14 cellular contexts compared by ENCODE assay signal in genomic region chr10:7388602-7389001, GRCh38. TPM values are rescaled to one million over a fixed set of nuclear protein-coding genes. Genes with fewer than 3 reads are reported as not detected.
DNase-seq lines count a peak whose midpoint lies in the region; ATAC-seq and TF ChIP-seq lines count a peak whose summit lies in the region.
"Had no signal": no experiment of that assay in that cellular context is flagged by ENCODE, and none has a peak within 500 bp of the region (broad histone marks: within the 10 kb centered on the region; RNA-seq: fewer than 3 reads in every experiment).

No MANE protein-coding gene starts in this region.

- H3K9me3 Mint-ChIP-seq in T-helper 1 cell treated with Interleukin-12 subunit alpha and Interleukin-12 subunit beta and Interleukin-4 antibody, amounts not matched to agents 30 μg/mL and 1 μg/mL, for 36 hours = no peaks in the 10 kb centered on the region
- H3K9me3 Mint-ChIP-seq in activated naive CD4-positive, alpha-beta T cell treated with anti-CD3 and anti-CD28 coated beads, Interleukin-2, amount 50 U/mL, for 72 hours = no peaks in the 10 kb centered on the region
- no peaks in the 10 kb centered on the region for H3K9me3 Mint-ChIP-seq in stimulated activated effector memory CD8-positive, alpha-beta T cell treated with anti-CD3 and anti-CD28 coated beads, Interleukin-12 subunit alpha, Interleukin-12 subunit beta, amount 100 ng/mL, for 72 hours
- H3K9me3 Mint-ChIP-seq: endodermal cell had no signal

- DNase-seq in activated naive CD4-positive, alpha-beta T cell treated with Interleukin-2 at 50 U/mL for 16 hours = peak; percentile 21
- no peak for DNase-seq in activated naive CD4-positive, alpha-beta T cell treated with anti-CD3 and anti-CD28 coated beads, Interleukin-2, amount 50 U/mL, for 16 hours
- DNase-seq in activated naive CD4-positive, alpha-beta T cell treated with anti-CD3 and anti-CD28 coated beads, Interleukin-2, amount 50 U/mL, for 72 hours (ENCODE audit: low spot score in 2 of 2) = peak in 1 of 2 donors; percentile 22
- DNase-seq in stimulated activated effector memory CD8-positive, alpha-beta T cell treated with anti-CD3 and anti-CD28 coated beads, Interleukin-12 subunit alpha, Interleukin-12 subunit beta, amount 100 ng/mL, for 72 hours (ENCODE audit: low spot score in 2 of 2) = peak in 1 of 2 donors; percentile 58
- no peak for DNase-seq in NCI-H2107 (lab: John Stamatoyannopoulos, UW)
- no peak for DNase-seq in erythroblast (lab: John Stamatoyannopoulos, UW)
- DNase-seq in NCI-H2081 (lab: John Stamatoyannopoulos, UW) = no peak
- DNase-seq: endodermal cell, HFFc6, NCI-H187, NCI-H748 treated with DMSO at 0.1 percent for 48 hours, T1000, thyroid gland had no signal

- H3K27ac Mint-ChIP-seq in T-helper 1 cell treated with Interleukin-12 subunit alpha and Interleukin-12 subunit beta and Interleukin-4 antibody, amounts not matched to agents 30 μg/mL and 1 μg/mL, for 36 hours = peak overlapping the region; percentile 92
- H3K27ac Mint-ChIP-seq in activated naive CD4-positive, alpha-beta T cell treated with anti-CD3 and anti-CD28 coated beads, Interleukin-2, amount 50 U/mL, for 72 hours = peak overlapping the region; percentile 71 to 91
- peak overlapping the region; percentile 79 for H3K27ac Mint-ChIP-seq in stimulated activated effector memory CD8-positive, alpha-beta T cell treated with anti-CD3 and anti-CD28 coated beads, Interleukin-12 subunit alpha, Interleukin-12 subunit beta, amount 100 ng/mL, for 72 hours
- H3K27ac Mint-ChIP-seq: endodermal cell, HFFc6 had no signal

- no peaks in the 10 kb centered on the region for H3K27me3 Mint-ChIP-seq in T-helper 1 cell treated with Interleukin-12 subunit alpha and Interleukin-12 subunit beta and Interleukin-4 antibody, amounts not matched to agents 30 μg/mL and 1 μg/mL, for 36 hours (ENCODE audit: low read depth)

- peak; percentile 72 to 85 for ATAC-seq in activated naive CD4-positive, alpha-beta T cell treated with anti-CD3 and anti-CD28 coated beads, Interleukin-2, amount 50 U/mL, for 72 hours
- peak; percentile 90 for ATAC-seq in stimulated activated effector memory CD8-positive, alpha-beta T cell treated with anti-CD3 and anti-CD28 coated beads, Interleukin-12 subunit alpha, Interleukin-12 subunit beta, amount 100 ng/mL, for 72 hours

- peaks cover 42% of the 10 kb centered on the region for H3K4me1 Mint-ChIP-seq in T-helper 1 cell treated with Interleukin-12 subunit alpha and Interleukin-12 subunit beta and Interleukin-4 antibody, amounts not matched to agents 30 μg/mL and 1 μg/mL, for 36 hours (ENCODE audit: low read depth)
- peaks cover 54% of the 10 kb centered on the region for H3K4me1 Mint-ChIP-seq in stimulated activated effector memory CD8-positive, alpha-beta T cell treated with anti-CD3 and anti-CD28 coated beads, Interleukin-12 subunit alpha, Interleukin-12 subunit beta, amount 100 ng/mL, for 72 hours

- peaks cover 8% of the 10 kb centered on the region for H3K36me3 Mint-ChIP-seq in T-helper 1 cell treated with Interleukin-12 subunit alpha and Interleukin-12 subunit beta and Interleukin-4 antibody, amounts not matched to agents 30 μg/mL and 1 μg/mL, for 36 hours (ENCODE audit: low read depth)
- H3K36me3 Mint-ChIP-seq in activated naive CD4-positive, alpha-beta T cell treated with anti-CD3 and anti-CD28 coated beads, Interleukin-2, amount 50 U/mL, for 72 hours = peaks cover 0 to 13% of the 10 kb centered on the region in 2 donors
- peaks cover 18% of the 10 kb centered on the region for H3K36me3 Mint-ChIP-seq in stimulated activated effector memory CD8-positive, alpha-beta T cell treated with anti-CD3 and anti-CD28 coated beads, Interleukin-12 subunit alpha, Interleukin-12 subunit beta, amount 100 ng/mL, for 72 hours

- no peak for TF ChIP-seq POLR2A in erythroblast (IDR thresholded peaks at IDR 0.05; ENCODE audit: low read length)

- peak overlapping the region; percentile 72 for H3K4me3 Mint-ChIP-seq in T-helper 1 cell treated with Interleukin-12 subunit alpha and Interleukin-12 subunit beta and Interleukin-4 antibody, amounts not matched to agents 30 μg/mL and 1 μg/mL, for 36 hours
- peak overlapping the region; percentile 52 for H3K4me3 Mint-ChIP-seq in stimulated activated effector memory CD8-positive, alpha-beta T cell treated with anti-CD3 and anti-CD28 coated beads, Interleukin-12 subunit alpha, Interleukin-12 subunit beta, amount 100 ng/mL, for 72 hours
- H3K4me3 Mint-ChIP-seq: endodermal cell, HFFc6 had no signal

RNA-seq across cellular contexts. Expression of gene SFMBT2, which starts 22.2 kb away (rescaled TPM):
- total RNA-seq in activated naive CD4-positive, alpha-beta T cell treated with anti-CD3 and anti-CD28 coated beads, Interleukin-2, amount 50 U/mL, for 72 hours = 10 to 100 TPM; 25.6 to 32.1 TPM
